Comparison of ENCODE assay signal across 1 cellular context in genomic region chr2:98280376-98281102, GRCh38.
TF ChIP-seq lines count a peak whose summit lies in the region.

No MANE protein-coding gene starts in this region.

TF ChIP-seq in IMR-90, 13 proteins besides CTCF, POLR2A, EP300 and RAD21 (continued from another document):
- no peak for TF ChIP-seq MXI1 (IDR thresholded peaks at IDR 0.05; ENCODE audit: borderline replicate concordance, low read depth, low read length)
TF ChIP-seq in IMR-90: peak in this region for 0.
